In the genomic region with DNA sequence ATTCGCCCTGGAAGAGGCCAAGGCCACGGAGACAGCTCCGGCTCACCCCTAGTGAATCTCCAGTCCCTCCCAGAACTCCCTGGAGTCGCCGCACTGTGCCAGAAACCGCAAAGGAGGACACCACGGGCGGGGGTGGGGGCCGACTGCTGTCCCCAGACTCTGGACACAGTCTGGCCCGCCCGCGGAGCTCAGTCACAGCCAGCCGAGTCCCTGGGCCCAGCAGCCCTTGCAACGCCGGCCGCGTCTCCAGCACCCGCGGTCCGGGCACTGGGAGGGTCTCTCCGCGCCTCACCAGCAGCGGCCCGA, we compare ENCODE assay signal across 8 cellular contexts. TPM values are rescaled to one million over a fixed set of nuclear protein-coding genes. Genes with fewer than 3 reads are reported as not detected.
DNase-seq lines count a peak whose midpoint lies in the region; ATAC-seq and TF ChIP-seq lines count a peak whose summit lies in the region.

No MANE protein-coding gene starts in this region.

- no peak for TF ChIP-seq POLR2A in HCT116 (IDR thresholded peaks at IDR 0.05; ENCODE audit: borderline replicate concordance, extremely low read depth, insufficient read depth, insufficient read length)
- no peak for TF ChIP-seq POLR2A in uterus (IDR thresholded peaks at IDR 0.05)

- H3K79me2 ChIP-seq in HCT116 (ENCODE audit: insufficient read depth, low read length): peaks cover 26% of the 10 kb centered on the region

- H3K27ac ChIP-seq in CD8-positive, alpha-beta memory T cell (ENCODE audit: low read depth, low read length): peak overlapping the region; percentile 79
- H3K27ac ChIP-seq in HCT116 (ENCODE audit: low read depth, low read length) (peak overlapping the region; percentile 82), RWPE1 (peak overlapping the region; percentile 94), duodenal mucosa (ENCODE audit: low read depth, low read length) (peak overlapping the region; percentile 74), uterus (peak overlapping the region; percentile 83 to 87)

- no peak overlapping the region for H2AFZ ChIP-seq in HCT116 (ENCODE audit: low read depth, low read length, poor library complexity, severe bottlenecking)

- H3K27ac Mint-ChIP-seq in CD8-positive, alpha-beta memory T cell: peak overlapping the region; percentile 85 to 95 (median 90)

- peak overlapping the region; percentile 94 for H3K4me2 ChIP-seq in HCT116 (ENCODE audit: low read length)

- ATAC-seq in HCT116: peak; percentile 51

- no peak for TF ChIP-seq CTCF in HCT116 (IDR thresholded peaks at IDR 0.05 in 2 of 3, conservative IDR thresholded peaks at IDR 0.05 in 1 of 3; ENCODE audit: borderline replicate concordance in 1 of 3, insufficient read depth in 1 of 3, low read depth in 2 of 3, low read length in 2 of 3)
- no peak for TF ChIP-seq CTCF in RWPE1 (conservative IDR thresholded peaks at IDR 0.05; ENCODE audit: low read depth)
- TF ChIP-seq CTCF in uterus (IDR thresholded peaks at IDR 0.05): no peak

- intact Hi-C loops in HCT116 (cut with micrococcal nuclease) (no loop called here), uterus (cut with DNase I; ENCODE audit: low total_unique reads) (no loop called here)

- no TSS peak for BruUV-seq in HCT116 (replicated peaks; lab: Mats Ljungman, UMichigan)

- peaks cover 0 to 26% (median 2%) of the 10 kb centered on the region in 3 donors for H3K36me3 Mint-ChIP-seq in CD8-positive, alpha-beta memory T cell

- no peaks in the 10 kb centered on the region for H3K9me2 ChIP-seq in HCT116 (ENCODE audit: insufficient read depth)

- peaks cover 42% of the 10 kb centered on the region for H3K4me1 ChIP-seq in CD8-positive, alpha-beta memory T cell (ENCODE audit: insufficient read depth, low read length)
- H3K4me1 ChIP-seq in HCT116 (ENCODE audit: control insufficient read depth in 1 of 2, insufficient read depth in 2 of 2, low read length in 2 of 2): peaks cover 4 to 21% of the 10 kb centered on the region in 2 experiments; a peak in 2 of 4 replicates
- H3K4me1 ChIP-seq in duodenal mucosa (ENCODE audit: control insufficient read depth in 1 of 2, insufficient read depth in 2 of 2, low read length in 2 of 2): peaks cover 18 to 19% of the 10 kb centered on the region in 2 donors
- peaks cover 38% of the 10 kb centered on the region for H3K4me1 ChIP-seq in mononuclear cell (ENCODE audit: insufficient read depth, low read length)
- peaks cover 0 to 7% of the 10 kb centered on the region in 2 donors for H3K4me1 ChIP-seq in uterus

- no peaks in the 10 kb centered on the region for H3K9me3 Mint-ChIP-seq in CD8-positive, alpha-beta memory T cell

- TF ChIP-seq RAD21 in HCT116 (IDR thresholded peaks at IDR 0.05; ENCODE audit: low read depth): no peak

- H4K20me1 ChIP-seq in HCT116 (ENCODE audit: insufficient read depth): no peaks in the 10 kb centered on the region

- H3K36me3 ChIP-seq in CD8-positive, alpha-beta memory T cell (ENCODE audit: insufficient read depth, low read length): peaks cover 4% of the 10 kb centered on the region
- H3K36me3 ChIP-seq in HCT116 (ENCODE audit: control insufficient read depth in 1 of 2, insufficient read depth in 2 of 2, low read length in 2 of 2) (no peaks in the 10 kb centered on the region), duodenal mucosa (ENCODE audit: control insufficient read depth in 1 of 2, insufficient read depth in 2 of 2, low read length in 2 of 2) (peaks cover 0 to 7% of the 10 kb centered on the region in 2 donors), uterus (no peaks in the 10 kb centered on the region)

- RAD21 ChIA-PET in HCT116 (lab: Charles Lee; ENCODE audit: low non-redundant PET in 1 of 2, low total read pairs in 2 of 2, uncharacterized antibody in 2 of 2, unreplicated experiment in 2 of 2): no interaction called here

- H3K4me1 Mint-ChIP-seq in CD8-positive, alpha-beta memory T cell: peaks cover 33 to 61% (median 48%) of the 10 kb centered on the region in 3 donors

- no peaks in the 10 kb centered on the region for H3K9me3 ChIP-seq in CD8-positive, alpha-beta memory T cell (ENCODE audit: low read length)
- H3K9me3 ChIP-seq in HCT116 (ENCODE audit: control insufficient read depth in 1 of 2, insufficient read depth in 1 of 2, low read depth in 1 of 2, low read length in 2 of 2) (no peaks in the 10 kb centered on the region), duodenal mucosa (ENCODE audit: control insufficient read depth in 1 of 2, low read length in 2 of 2) (no peaks in the 10 kb centered on the region), mononuclear cell (ENCODE audit: low read depth, low read length) (no peaks in the 10 kb centered on the region), uterus (no peaks in the 10 kb centered on the region)

- POLR2A ChIA-PET in CD8-positive, alpha-beta memory T cell (lab: Charles Lee): interaction anchor here (0.6 to 2.5 kb wide), 14 partner anchors 13 to 1656 kb away, joined by 3 to 50 read pairs (median 4); partner anchors contain the start of genes CNPY3, CUL7, GNMT and GTPBP2
- POLR2A ChIA-PET in HCT116 (lab: Charles Lee) (interaction anchor here (0.9 to 1.6 kb wide), 4 partner anchors 9 to 196 kb away, joined by 3 to 6 read pairs (median 5); partner anchors contain the start of genes CNPY3 and RRP36), RWPE1 (lab: Yijun Ruan, JAX; ENCODE audit: low non-redundant PET) (interaction anchor here (0.5 to 2.0 kb wide), 5 partner anchors 8 to 808 kb away, joined by 4 to 9 read pairs (median 6); partner anchors contain the start of genes CNPY3, CUL7 and KLHDC3)

- H3K9ac ChIP-seq in HCT116 (ENCODE audit: low read length) (peak overlapping the region; percentile 79), duodenal mucosa (ENCODE audit: low read depth in 1 of 2, low read length in 2 of 2) (peak overlapping the region; percentile 45 to 70)

- peak overlapping the region; percentile 84 to 94 (median 87) for H3K4me3 Mint-ChIP-seq in CD8-positive, alpha-beta memory T cell

- DNase-seq in CD8-positive, alpha-beta memory T cell: peak in 2 of 5 donors; percentile 6 to 24
- DNase-seq in HCT116 (ENCODE audit: low read depth, low spot score): no peak
- DNase-seq in RWPE1 (ENCODE audit: low spot score): peak; percentile 38
- peak in 1 of 2 donors; percentile 27 for DNase-seq in uterus
- DNase-seq in NCI-H526 treated with DMSO at 0.1 percent for 48 hours (lab: John Stamatoyannopoulos, UW): no peak
- DNase-seq in NCI-H128 (lab: John Stamatoyannopoulos, UW; ENCODE audit: unreplicated experiment): no peak

- peak overlapping the region; percentile 80 for H3K4me3 ChIP-seq in CD8-positive, alpha-beta memory T cell (ENCODE audit: low read length)
- H3K4me3 ChIP-seq in HCT116 (replicated peaks in 1 of 2; ENCODE audit: low read depth in 1 of 2, low read length in 2 of 2) (peak overlapping the region; percentile 87 to 90), duodenal mucosa (ENCODE audit: low read depth in 1 of 2, low read length in 2 of 2) (peak overlapping the region; percentile 68 to 72), mononuclear cell (ENCODE audit: low read length) (peak overlapping the region; percentile 91), uterus (peak overlapping the region; percentile 65 to 92)

- no peaks in the 10 kb centered on the region for H3K27me3 ChIP-seq in CD8-positive, alpha-beta memory T cell (ENCODE audit: insufficient read depth, low read length, poor library complexity, severe bottlenecking)
- H3K27me3 ChIP-seq in HCT116 (ENCODE audit: insufficient read depth, low read length) (no peaks in the 10 kb centered on the region), duodenal mucosa (ENCODE audit: control insufficient read depth in 1 of 2, insufficient read depth in 2 of 2, low read length in 2 of 2) (no peaks in the 10 kb centered on the region), mononuclear cell (ENCODE audit: insufficient read depth, low read length) (no peaks in the 10 kb centered on the region), uterus (no peaks in the 10 kb centered on the region)

- CTCF ChIA-PET in CD8-positive, alpha-beta memory T cell (lab: Charles Lee): interaction anchor here (1.0 to 2.3 kb wide), 3 partner anchors 9 to 49 kb away, joined by 3 to 16 read pairs (median 4); partner anchors contain the start of gene CNPY3
- CTCF ChIA-PET in HCT116 (lab: Charles Lee) (no interaction called here), RWPE1 (lab: Yijun Ruan, JAX) (interaction anchor here (0.6 to 1.9 kb wide), 2 partner anchors 77 to 211 kb away, joined by 3 to 6 read pairs; no protein-coding TSS in a partner anchor)

- no peaks in the 10 kb centered on the region for H3K27me3 Mint-ChIP-seq in CD8-positive, alpha-beta memory T cell

TF ChIP-seq in HCT116, 20 proteins besides CTCF, POLR2A, EP300 and RAD21 (continues in another document):
- TF ChIP-seq SRF (IDR thresholded peaks at IDR 0.05; ENCODE audit: low read depth) (no peak), ZNF274 (IDR thresholded peaks at IDR 0.05; ENCODE audit: low read depth, low read length) (no peak), CEBPB (IDR thresholded peaks at IDR 0.05; ENCODE audit: low read depth) (no peak)

RNA-seq across cellular contexts. Expression of gene PEX6, which starts 0.5 kb away (rescaled TPM):
- 10 to 100 TPM; 19.2 to 20.6 TPM for total RNA-seq in CD8-positive, alpha-beta memory T cell
- polyA plus RNA-seq in CD8-positive, alpha-beta memory T cell: 14.6 TPM
- 21.4 TPM for total RNA-seq in HCT116 (2021; ENCODE audit: unreplicated experiment)
- 15.2 and 15.9 TPM in 2 replicates for polyA plus RNA-seq in HCT116 (2012)
- 10.0 TPM for total RNA-seq in mononuclear cell
- 10 to 100 TPM; 19.2 to 38.2 (median 23.1) TPM for total RNA-seq in uterus

RNA-seq across cellular contexts. Expression of gene PPP2R5D, which starts 5.9 kb away (rescaled TPM):
- 10 to 100 TPM; 52.2 to 52.4 TPM for total RNA-seq in CD8-positive, alpha-beta memory T cell
- 32.5 TPM for polyA plus RNA-seq in CD8-positive, alpha-beta memory T cell
- total RNA-seq in HCT116 (2021; ENCODE audit: unreplicated experiment) (49.6 TPM), mononuclear cell (15.2 TPM), uterus (10 to 100 TPM; 28.7 to 43.8 (median 36.4) TPM)
- polyA plus RNA-seq in HCT116 (2012): 61.5 and 69.2 TPM in 2 replicates

RNA-seq across cellular contexts. Expression of gene GNMT, which starts 17.9 kb away (rescaled TPM):
- under 1 TPM; 0.39 to 0.51 TPM for total RNA-seq in CD8-positive, alpha-beta memory T cell
- not detected for polyA plus RNA-seq in CD8-positive, alpha-beta memory T cell
- total RNA-seq in HCT116 (2021; ENCODE audit: unreplicated experiment): 0.57 TPM
- polyA plus RNA-seq in HCT116 (2012): 0.17 and 0.31 TPM in 2 replicates
- total RNA-seq in mononuclear cell: 0.63 TPM
- total RNA-seq in uterus: 1 to 10 TPM in 1 of 4 donors, not detected in 3; 1.7 TPM

RNA-seq across cellular contexts. Expression of gene MEA1, which starts 35.3 kb away (rescaled TPM):
- 100 to 1,000 TPM; 102 to 108 TPM for total RNA-seq in CD8-positive, alpha-beta memory T cell
- polyA plus RNA-seq in CD8-positive, alpha-beta memory T cell: 84.8 TPM
- total RNA-seq in HCT116 (2021; ENCODE audit: unreplicated experiment): 64.8 TPM
- polyA plus RNA-seq in HCT116 (2012): 85.9 and 103 TPM in 2 replicates
- 17.7 TPM for total RNA-seq in mononuclear cell
- total RNA-seq in uterus: 10 to 100 TPM; 39.1 to 81.7 (median 43.2) TPM

RNA-seq across cellular contexts. Expression of gene KLHDC3, which starts 35.6 kb away (rescaled TPM):
- 10 to 100 TPM; 73.5 to 74.1 TPM for total RNA-seq in CD8-positive, alpha-beta memory T cell
- 90.7 TPM for polyA plus RNA-seq in CD8-positive, alpha-beta memory T cell
- total RNA-seq in HCT116 (2021; ENCODE audit: unreplicated experiment): 67.2 TPM
- 55.4 and 59.1 TPM in 2 replicates for polyA plus RNA-seq in HCT116 (2012)
- 30.2 TPM for total RNA-seq in mononuclear cell
- 100 to 1,000 TPM in 1 of 4 donors, 10 to 100 TPM in 3; 19.7 to 152 (median 56.8) TPM for total RNA-seq in uterus
